In the genomic region with DNA sequence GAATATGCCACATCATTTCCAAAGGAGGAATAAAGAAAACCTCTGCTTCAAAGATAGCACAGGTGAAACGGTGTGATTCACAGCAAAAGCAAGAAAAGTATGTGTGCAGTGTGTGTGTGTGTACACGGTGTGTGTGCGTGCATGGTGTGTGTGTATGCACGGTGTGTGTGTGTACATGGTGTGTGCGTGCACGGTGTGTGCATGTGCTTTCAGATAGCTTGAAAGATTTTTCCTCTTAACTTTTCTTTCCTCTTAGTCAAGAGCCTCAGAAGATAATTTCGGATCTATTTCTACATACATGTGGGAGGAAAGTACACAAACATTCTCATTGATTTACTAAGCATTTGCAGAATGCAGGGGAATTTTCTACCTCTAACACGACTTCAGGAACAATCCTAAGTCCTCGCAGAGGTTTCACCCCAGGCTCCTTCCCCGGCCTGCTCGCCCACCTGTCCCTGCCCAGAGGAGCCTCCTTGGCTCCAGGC, we compare ENCODE assay signal across 16 cellular contexts. TPM values are rescaled to one million over a fixed set of nuclear protein-coding genes. Genes with fewer than 3 reads are reported as not detected.
DNase-seq lines count a peak whose midpoint lies in the region; ATAC-seq, FAIRE-seq and TF ChIP-seq lines count a peak whose summit lies in the region.
"Had no signal": no experiment of that assay in that cellular context is flagged by ENCODE, and none has a peak within 500 bp of the region (broad histone marks: within the 10 kb centered on the region; RNA-seq: fewer than 3 reads in every experiment).

No MANE protein-coding gene starts in this region.

- no peak for DNase-seq in GM23338 (ENCODE audit: low spot score)
- DNase-seq in kidney, result no peak
- peak; percentile 30 to 52 for DNase-seq in trophoblast cell
- no peak for DNase-seq in activated naive CD4-positive, alpha-beta T cell (lab: John Stamatoyannopoulos, UW)
- no peak for DNase-seq in DMS53 (lab: John Stamatoyannopoulos, UW)
- no peak for DNase-seq in stimulated activated CD4-positive, alpha-beta T cell treated with anti-CD3 and anti-CD28 coated beads, Interleukin-15, amount 100 ng/mL, for 24 hours
- DNase-seq: activated naive CD4-positive, alpha-beta T cell treated with anti-CD3 and anti-CD28 coated beads, Interleukin-2, amount 10 ng/mL, durations not matched to agents 7 days and 5 days; DMS79 treated with DMSO at 0.1 percent for 48 hours; NCI-H1092 treated with DMSO at 0.1 percent for 48 hours; NCI-H510A treated with DMSO at 0.1 percent for 48 hours; spleen; T-helper 9 cell had no signal

- no peak overlapping the region for H3K18ac ChIP-seq in trophoblast cell (ENCODE audit: low read length)

- H3K36me3 Mint-ChIP-seq in GM23338 (ENCODE audit: low read depth), result peaks cover 50% of the 10 kb centered on the region

- H3K27ac ChIP-seq in GM23338 (ENCODE audit: low read depth), result peak overlapping the region; percentile 91; the same call in 1 of the 2 replicates
- H3K27ac ChIP-seq in cingulate gyrus (ENCODE audit: low read depth, low read length), result peak overlapping the region; percentile 95
- peak overlapping the region; percentile 48 to 66 for H3K27ac ChIP-seq in kidney (ENCODE audit: low read depth in 2 of 2, low read length in 2 of 2)
- H3K27ac ChIP-seq in trophoblast cell (ENCODE audit: low read depth, low read length), result no peak overlapping the region
- H3K27ac ChIP-seq: spleen had no signal

- H3K9ac ChIP-seq in kidney (ENCODE audit: low read length in 2 of 2) (peak overlapping the region in 1 of 2 donors; percentile 34), trophoblast cell (ENCODE audit: low read length) (no peak overlapping the region)

- WGBS in trophoblast cell (ENCODE audit: extremely low coverage, insufficient coverage, insufficient read length), result no CpG with 5 or more reads among the region's 11 CpGs

- H3K4me3 Mint-ChIP-seq in GM23338, result peak overlapping the region; percentile 94
- H3K4me3 Mint-ChIP-seq: activated naive CD4-positive, alpha-beta T cell treated with anti-CD3 and anti-CD28 coated beads, Interleukin-2, amount 10 ng/mL, durations not matched to agents 7 days and 5 days had no signal

- H3K27me3 ChIP-seq in GM23338 (ENCODE audit: insufficient read depth) (no peaks in the 10 kb centered on the region), trophoblast cell (ENCODE audit: insufficient read depth, low read length) (no peaks in the 10 kb centered on the region)

- ATAC-seq in GM23338 (no peak), esophagus mucosa (no peak)

- H3K79me1 ChIP-seq in trophoblast cell (ENCODE audit: low read length), result peaks cover 18% of the 10 kb centered on the region

- H3K4me3 ChIP-seq in GM23338, result peak overlapping the region; percentile 82
- H3K4me3 ChIP-seq in kidney (ENCODE audit: low read length in 2 of 2), result peak overlapping the region; percentile 39 to 58
- H3K4me3 ChIP-seq in trophoblast cell (ENCODE audit: low read depth, low read length), result peak overlapping the region; percentile 60
- H3K4me3 ChIP-seq: spleen had no signal

- H3K9me2 ChIP-seq in GM23338 (ENCODE audit: insufficient read depth), result no peaks in the 10 kb centered on the region

- no peak overlapping the region for H2BK5ac ChIP-seq in trophoblast cell (ENCODE audit: low read depth, low read length, poor library complexity)

- no peak overlapping the region for H4K12ac ChIP-seq in trophoblast cell (ENCODE audit: low read depth, low read length)

- H3K9me3 Mint-ChIP-seq in GM23338, result no peaks in the 10 kb centered on the region; the same call in 2 of the 3 replicates
- H3K9me3 Mint-ChIP-seq: activated naive CD4-positive, alpha-beta T cell treated with anti-CD3 and anti-CD28 coated beads, Interleukin-2, amount 10 ng/mL, durations not matched to agents 7 days and 5 days had no signal

- H4K8ac ChIP-seq in trophoblast cell (ENCODE audit: low read depth, low read length), result no peak overlapping the region

- H4K91ac ChIP-seq in trophoblast cell (ENCODE audit: low read depth, low read length), result no peak overlapping the region

- H3K27me3 Mint-ChIP-seq in GM23338 (ENCODE audit: insufficient read depth, low read depth, poor library complexity), result peaks cover 20% of the 10 kb centered on the region

- H2BK120ac ChIP-seq in trophoblast cell (ENCODE audit: insufficient read depth, low read length, poor library complexity), result no peak overlapping the region

- H4K20me1 ChIP-seq in GM23338 (replicated peaks; ENCODE audit: insufficient read depth), result peaks cover 45% of the 10 kb centered on the region

- H3K4me1 ChIP-seq in GM23338 (ENCODE audit: insufficient read depth) (peaks cover 66% of the 10 kb centered on the region), kidney (ENCODE audit: control insufficient read depth in 1 of 2, insufficient read depth in 1 of 2, low read depth in 1 of 2, low read length in 2 of 2) (peaks cover 3 to 6% of the 10 kb centered on the region in 2 donors), trophoblast cell (ENCODE audit: control insufficient read depth in 1 of 2, insufficient read depth in 2 of 2, low read length in 2 of 2) (peaks cover 9 to 12% of the 10 kb centered on the region in 2 experiments)

- peaks cover 68% of the 10 kb centered on the region for H3K4me1 Mint-ChIP-seq in GM23338

- no peaks in the 10 kb centered on the region for H3K9me3 ChIP-seq in kidney (ENCODE audit: control insufficient read depth in 1 of 2, low read length in 2 of 2)
- no peaks in the 10 kb centered on the region for H3K9me3 ChIP-seq in trophoblast cell (ENCODE audit: insufficient read depth, low read depth, low read length)
- H3K9me3 ChIP-seq: spleen had no signal

- H3F3A ChIP-seq in GM23338 (replicated peaks; ENCODE audit: low read depth), result peaks cover 13% of the 10 kb centered on the region; the same call in 1 of the 2 replicates

- H2AFZ ChIP-seq in GM23338 (no peak overlapping the region), trophoblast cell (ENCODE audit: insufficient read depth, low read length, poor library complexity) (peak overlapping the region; percentile 9)

- H3K79me2 ChIP-seq in GM23338 (replicated peaks; ENCODE audit: insufficient read depth) (peaks cover 80% of the 10 kb centered on the region), trophoblast cell (ENCODE audit: control insufficient read depth, insufficient read depth, low read length, poor library complexity) (peaks cover 25% of the 10 kb centered on the region)

- peaks cover 30% of the 10 kb centered on the region for H3K36me3 ChIP-seq in GM23338 (ENCODE audit: insufficient read depth)
- H3K36me3 ChIP-seq in kidney (ENCODE audit: control insufficient read depth in 1 of 2, insufficient read depth in 2 of 2, low read length in 2 of 2), result no peaks in the 10 kb centered on the region
- H3K36me3 ChIP-seq in trophoblast cell (ENCODE audit: control insufficient read depth in 1 of 2, insufficient read depth in 2 of 2, low read length in 2 of 2), result peaks cover 10% of the 10 kb centered on the region in 2 experiments
- H3K36me3 ChIP-seq: spleen had no signal

- no peak overlapping the region for H3K14ac ChIP-seq in trophoblast cell (ENCODE audit: low read length)

- H3K4me2 ChIP-seq in GM23338 (peak overlapping the region; percentile 70), trophoblast cell (ENCODE audit: low read length) (peak overlapping the region; percentile 95)

- FAIRE-seq in kidney (lab: Jason Lieb, UNC), result no peak
- FAIRE-seq: H54 had no signal

- H3K23ac ChIP-seq in trophoblast cell (ENCODE audit: low read length), result no peak overlapping the region

- no peak overlapping the region for H2BK12ac ChIP-seq in trophoblast cell (ENCODE audit: low read length)

- H3K27ac Mint-ChIP-seq in GM23338, result peak overlapping the region; percentile 98
- H3K27ac Mint-ChIP-seq: activated naive CD4-positive, alpha-beta T cell treated with anti-CD3 and anti-CD28 coated beads, Interleukin-2, amount 10 ng/mL, durations not matched to agents 7 days and 5 days had no signal

- intact Hi-C loops in kidney (cut with DNase I), result no loop called here

- peak overlapping the region; percentile 57 for H3K4ac ChIP-seq in trophoblast cell (ENCODE audit: low read depth, low read length)

- TF ChIP-seq CTCF in GM23338 (conservative IDR thresholded peaks at IDR 0.05; ENCODE audit: low read depth in 2 of 2) (no peak), kidney (IDR thresholded peaks at IDR 0.05; ENCODE audit: borderline replicate concordance, extremely low read depth, insufficient read depth) (no peak)

- H2AK5ac ChIP-seq in trophoblast cell (ENCODE audit: low read length), result no peak overlapping the region

TF ChIP-seq in GM23338, 12 proteins besides CTCF, POLR2A, EP300 and RAD21 (continues in another document):
- no peak for TF ChIP-seq EZH2phosphoT487 (IDR thresholded peaks at IDR 0.05; ENCODE audit: unreplicated experiment)
- no peak for TF ChIP-seq NANOG (IDR thresholded peaks at IDR 0.05; ENCODE audit: borderline replicate concordance)
- TF ChIP-seq ETS1 (IDR thresholded peaks at IDR 0.05), result no peak
- TF ChIP-seq ZNF331 (CRISPR knock-in tag; IDR thresholded peaks at IDR 0.05; ENCODE audit: low read depth), result no peak

RNA-seq across cellular contexts. Expression of gene FGFR2, which starts 2.9 kb away (rescaled TPM):
- 82.5 and 106 TPM in 2 replicates for total RNA-seq in GM23338 (2014; rRNA removed; shearing (Covaris generic))
- polyA plus RNA-seq in GM23338 (2016; fragmentation: Nextera tagmentation; extraction: Ambion mirVana) (31.1 and 32.3 TPM in 2 replicates), kidney (ENCODE audit: insufficient read depth, low read depth, low replicate concordance) (20.2 TPM)
- total RNA-seq in kidney (59.4 TPM), esophagus mucosa (27.4 TPM)
- polyA plus RNA-seq in trophoblast cell (2013), result 21.4 and 23.8 TPM in 2 replicates
- total RNA-seq: activated CD8-positive, alpha-beta memory T cell treated with anti-CD3 and anti-CD28 coated beads for 36 hours had no signal

Comparison
In these comparisons a context has a peak if more than half of its experiments do, and no peak if none do; other contexts are left out.
1. DNase-seq: peak in trophoblast cell (2 of 2); none in GM23338 (single experiment), kidney (single experiment), activated naive CD4-positive, alpha-beta T cell (0 of 4), DMS53 (single experiment) and stimulated activated CD4-positive, alpha-beta T cell treated with anti-CD3 and anti-CD28 coated beads, Interleukin-15, amount 100 ng/mL, for 24 hours (single experiment).
2. Peak in every context shown above with its lines, with median percentiles within 50 percentile points of each other: H3K4me3 ChIP-seq.